Comparison of ENCODE assay signal across 26 cellular contexts in genomic region chr14:98877065-98877464, GRCh38.
"Had no signal": no experiment of that assay in that cellular context is flagged by ENCODE, and none has a peak within 500 bp of the region (broad histone marks: within the 10 kb centered on the region; RNA-seq: fewer than 3 reads in every experiment).

No MANE protein-coding gene starts in this region.

- H3K4me3 Mint-ChIP-seq: memory B cell; naive thymus-derived CD4-positive, alpha-beta T cell; natural killer cell treated with Interleukin-12 subunit alpha and Interleukin-12 subunit beta and Interleukin-15 and Interleukin-18, amount 100 ng/mL, for 72 hours; stimulated activated naive B cell treated with anti-CD40 and anti-IgM and Interleukin-4, amounts not matched to agents 10 μg/mL and 1 μg/mL and 100 μg/mL, for 72 hours had no signal

- FAIRE-seq: islet of Langerhans, urothelium cell line had no signal

- H3K4me1 ChIP-seq: left ventricle myocardium inferior, right atrium auricular region, right lobe of liver, stomach, tibial artery, upper lobe of right lung had no signal

- H3K27ac Mint-ChIP-seq: memory B cell; naive thymus-derived CD4-positive, alpha-beta T cell; natural killer cell treated with Interleukin-12 subunit alpha and Interleukin-12 subunit beta and Interleukin-15 and Interleukin-18, amount 100 ng/mL, for 72 hours; progenitor cell of endocrine pancreas; stimulated activated naive B cell treated with anti-CD40 and anti-IgM and Interleukin-4, amounts not matched to agents 10 μg/mL and 1 μg/mL and 100 μg/mL, for 72 hours had no signal

- DNase-seq: hippocampal formation; left ventricle myocardium inferior; midbrain; mucosa of descending colon; naive thymus-derived CD4-positive, alpha-beta T cell; ovary; right lobe of liver; stimulated activated CD4-positive, alpha-beta T cell treated with anti-CD3 and anti-CD28 coated beads, Interleukin-1b, Interleukin-23, amount 100 ng/mL, for 48 hours; stimulated activated CD4-positive, alpha-beta T cell treated with anti-CD3 and anti-CD28 coated beads, Interleukin-2, amount 100 ng/mL, for 48 hours; stimulated activated CD4-positive, alpha-beta T cell treated with anti-CD3 and anti-CD28 coated beads, Interleukin-4, amount 100 ng/mL, for 4 hours; stimulated activated CD8-positive, alpha-beta memory T cell treated with anti-CD3 and anti-CD28 coated beads, Interleukin-4, amount 100 ng/mL, for 48 hours; stimulated activated naive B cell treated with anti-CD40 and anti-IgM and Interleukin-4, amounts not matched to agents 10 μg/mL and 1 μg/mL and 100 μg/mL, for 72 hours; stimulated activated naive CD8-positive, alpha-beta T cell treated with anti-CD3 and anti-CD28 coated beads, Interleukin-15, Interleukin-2, amounts not matched to agents 100 U/mL and 50 U/mL, for 24 hours; stomach; tibial artery; trophoblast cell; upper lobe of right lung had no signal

- H3K4me3 ChIP-seq: left ventricle myocardium inferior, lung, mucosa of descending colon, ovary, right atrium auricular region, right lobe of liver, smooth muscle cell, stomach, thoracic aorta, tibial artery, upper lobe of right lung had no signal

- H3K36me3 ChIP-seq: left ventricle myocardium inferior, ovary, right atrium auricular region, right lobe of liver, stomach, thoracic aorta, tibial artery, upper lobe of right lung had no signal

- H3K9me3 ChIP-seq: mucosa of descending colon, ovary, right lobe of liver, thoracic aorta, upper lobe of right lung had no signal

- H3K27ac ChIP-seq: left ventricle myocardium inferior, ovary, right atrium auricular region, right lobe of liver, stomach, thoracic aorta, tibial artery, upper lobe of right lung had no signal

- H3K36me3 Mint-ChIP-seq: memory B cell; natural killer cell treated with Interleukin-12 subunit alpha and Interleukin-12 subunit beta and Interleukin-15 and Interleukin-18, amount 100 ng/mL, for 72 hours; stimulated activated naive B cell treated with anti-CD40 and anti-IgM and Interleukin-4, amounts not matched to agents 10 μg/mL and 1 μg/mL and 100 μg/mL, for 72 hours had no signal

- H3K4me2 ChIP-seq: smooth muscle cell had no signal

- H3K27me3 ChIP-seq: ovary, right atrium auricular region, right lobe of liver, stomach, tibial artery, upper lobe of right lung had no signal

- H3K27me3 Mint-ChIP-seq: memory B cell; stimulated activated naive B cell treated with anti-CD40 and anti-IgM and Interleukin-4, amounts not matched to agents 10 μg/mL and 1 μg/mL and 100 μg/mL, for 72 hours had no signal

- ATAC-seq: mucosa of descending colon; naive thymus-derived CD4-positive, alpha-beta T cell; natural killer cell treated with Interleukin-12 subunit alpha and Interleukin-12 subunit beta and Interleukin-15 and Interleukin-18, amount 100 ng/mL, for 72 hours; right lobe of liver; stimulated activated naive B cell treated with anti-CD40 and anti-IgM and Interleukin-4, amounts not matched to agents 10 μg/mL and 1 μg/mL and 100 μg/mL, for 72 hours; stimulated activated naive CD8-positive, alpha-beta T cell treated with anti-CD3 and anti-CD28 coated beads, Interleukin-15, Interleukin-2, amounts not matched to agents 100 U/mL and 50 U/mL, for 24 hours; upper lobe of right lung had no signal

- H3K4me1 Mint-ChIP-seq: memory B cell; stimulated activated naive B cell treated with anti-CD40 and anti-IgM and Interleukin-4, amounts not matched to agents 10 μg/mL and 1 μg/mL and 100 μg/mL, for 72 hours had no signal
